ENCODE assay signal across 1 cellular context in the genomic region with DNA sequence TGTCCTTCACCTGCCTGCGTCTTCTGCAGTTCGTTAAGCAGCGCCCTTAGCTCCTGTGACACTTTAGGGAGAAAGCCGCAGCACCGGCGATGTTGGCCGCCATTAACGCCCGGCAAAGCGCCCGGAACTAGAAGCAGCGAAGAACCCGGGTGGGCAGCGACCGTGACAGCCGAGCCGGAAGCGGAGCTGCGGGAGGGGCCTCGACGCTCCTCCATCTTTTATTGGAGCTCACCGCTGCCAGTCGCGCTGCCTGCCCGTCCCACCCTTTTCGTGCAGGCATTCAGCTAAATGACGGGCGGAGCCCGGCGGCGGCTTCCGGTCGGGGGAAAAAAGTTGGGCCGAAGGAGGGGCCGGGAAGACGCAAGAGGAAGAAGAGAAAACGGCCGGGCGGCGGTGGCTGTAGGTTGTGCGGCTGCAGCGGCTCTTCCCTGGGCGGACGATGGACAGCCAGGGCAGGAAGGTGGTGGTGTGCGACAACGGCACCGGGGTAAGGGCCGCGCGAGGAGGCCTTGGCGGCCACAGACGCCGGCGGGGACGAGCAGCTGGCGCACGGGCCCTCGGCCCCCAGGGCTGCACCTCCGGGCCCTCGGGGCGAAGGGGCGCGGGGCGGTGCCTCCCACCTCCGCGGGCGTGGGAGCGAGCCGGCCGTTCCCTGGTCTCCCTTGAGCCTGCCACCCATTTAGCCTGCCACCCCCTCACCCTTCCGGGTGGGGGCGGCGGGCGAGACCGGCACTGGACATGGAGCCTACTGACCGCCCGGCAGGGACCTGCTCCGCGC.
A peak's percentile ranks its signal among the peaks of the same experiment; 100 is the strongest.
TF ChIP-seq lines count a peak whose summit lies in the region.

A gene (plus strand): TSS at position 361 of the 778 bp plus-strand sequence. CDS start 79 bp downstream, at position 440.

TF ChIP-seq in HEK293, 187 proteins besides CTCF, POLR2A, EP300 and RAD21 (continued from another document):
- TF ChIP-seq, protein P1, sequence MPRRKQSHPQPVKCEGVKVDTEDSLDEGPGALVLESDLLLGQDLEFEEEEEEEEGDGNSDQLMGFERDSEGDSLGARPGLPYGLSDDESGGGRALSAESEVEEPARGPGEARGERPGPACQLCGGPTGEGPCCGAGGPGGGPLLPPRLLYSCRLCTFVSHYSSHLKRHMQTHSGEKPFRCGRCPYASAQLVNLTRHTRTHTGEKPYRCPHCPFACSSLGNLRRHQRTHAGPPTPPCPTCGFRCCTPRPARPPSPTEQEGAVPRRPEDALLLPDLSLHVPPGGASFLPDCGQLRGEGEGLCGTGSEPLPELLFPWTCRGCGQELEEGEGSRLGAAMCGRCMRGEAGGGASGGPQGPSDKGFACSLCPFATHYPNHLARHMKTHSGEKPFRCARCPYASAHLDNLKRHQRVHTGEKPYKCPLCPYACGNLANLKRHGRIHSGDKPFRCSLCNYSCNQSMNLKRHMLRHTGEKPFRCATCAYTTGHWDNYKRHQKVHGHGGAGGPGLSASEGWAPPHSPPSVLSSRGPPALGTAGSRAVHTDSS (tag by site-specific recombination; IDR thresholded peaks at IDR 0.05): peak; percentile 65
- TF ChIP-seq ZNF660 (tag by site-specific recombination; IDR thresholded peaks at IDR 0.05): no peak; the same call in 1 of the 2 replicates
- TF ChIP-seq IKZF3 (tag by site-specific recombination; IDR thresholded peaks at IDR 0.05): peak; percentile 39; the same call in 1 of the 2 replicates
- TF ChIP-seq ZNF19 (tag by site-specific recombination; IDR thresholded peaks at IDR 0.05; ENCODE audit: low read depth): no peak
- TF ChIP-seq KLF8 (tag by site-specific recombination; IDR thresholded peaks at IDR 0.05): peak; percentile 74
- TF ChIP-seq ZNF341 (tag by site-specific recombination; IDR thresholded peaks at IDR 0.05; ENCODE audit: low read depth): peak; percentile 89
- TF ChIP-seq, protein P2, sequence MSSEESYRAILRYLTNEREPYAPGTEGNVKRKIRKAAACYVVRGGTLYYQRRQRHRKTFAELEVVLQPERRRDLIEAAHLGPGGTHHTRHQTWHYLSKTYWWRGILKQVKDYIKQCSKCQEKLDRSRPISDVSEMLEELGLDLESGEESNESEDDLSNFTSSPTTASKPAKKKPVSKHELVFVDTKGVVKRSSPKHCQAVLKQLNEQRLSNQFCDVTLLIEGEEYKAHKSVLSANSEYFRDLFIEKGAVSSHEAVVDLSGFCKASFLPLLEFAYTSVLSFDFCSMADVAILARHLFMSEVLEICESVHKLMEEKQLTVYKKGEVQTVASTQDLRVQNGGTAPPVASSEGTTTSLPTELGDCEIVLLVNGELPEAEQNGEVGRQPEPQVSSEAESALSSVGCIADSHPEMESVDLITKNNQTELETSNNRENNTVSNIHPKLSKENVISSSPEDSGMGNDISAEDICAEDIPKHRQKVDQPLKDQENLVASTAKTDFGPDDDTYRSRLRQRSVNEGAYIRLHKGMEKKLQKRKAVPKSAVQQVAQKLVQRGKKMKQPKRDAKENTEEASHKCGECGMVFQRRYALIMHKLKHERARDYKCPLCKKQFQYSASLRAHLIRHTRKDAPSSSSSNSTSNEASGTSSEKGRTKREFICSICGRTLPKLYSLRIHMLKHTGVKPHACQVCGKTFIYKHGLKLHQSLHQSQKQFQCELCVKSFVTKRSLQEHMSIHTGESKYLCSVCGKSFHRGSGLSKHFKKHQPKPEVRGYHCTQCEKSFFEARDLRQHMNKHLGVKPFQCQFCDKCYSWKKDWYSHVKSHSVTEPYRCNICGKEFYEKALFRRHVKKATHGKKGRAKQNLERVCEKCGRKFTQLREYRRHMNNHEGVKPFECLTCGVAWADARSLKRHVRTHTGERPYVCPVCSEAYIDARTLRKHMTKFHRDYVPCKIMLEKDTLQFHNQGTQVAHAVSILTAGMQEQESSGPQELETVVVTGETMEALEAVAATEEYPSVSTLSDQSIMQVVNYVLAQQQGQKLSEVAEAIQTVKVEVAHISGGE (tag by site-specific recombination; conservative IDR thresholded peaks at IDR 0.05; ENCODE audit: low read depth): peak; percentile 93
- TF ChIP-seq KLF1 (tag by site-specific recombination; IDR thresholded peaks at IDR 0.05): peak; percentile 89
- TF ChIP-seq, protein P3, sequence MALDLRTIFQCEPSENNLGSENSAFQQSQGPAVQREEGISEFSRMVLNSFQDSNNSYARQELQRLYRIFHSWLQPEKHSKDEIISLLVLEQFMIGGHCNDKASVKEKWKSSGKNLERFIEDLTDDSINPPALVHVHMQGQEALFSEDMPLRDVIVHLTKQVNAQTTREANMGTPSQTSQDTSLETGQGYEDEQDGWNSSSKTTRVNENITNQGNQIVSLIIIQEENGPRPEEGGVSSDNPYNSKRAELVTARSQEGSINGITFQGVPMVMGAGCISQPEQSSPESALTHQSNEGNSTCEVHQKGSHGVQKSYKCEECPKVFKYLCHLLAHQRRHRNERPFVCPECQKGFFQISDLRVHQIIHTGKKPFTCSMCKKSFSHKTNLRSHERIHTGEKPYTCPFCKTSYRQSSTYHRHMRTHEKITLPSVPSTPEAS (tag by site-specific recombination; IDR thresholded peaks at IDR 0.05): no peak
- no peak for TF ChIP-seq ZNF707 (tag by site-specific recombination; IDR thresholded peaks at IDR 0.05)
- no peak for TF ChIP-seq ZNF548 (tag by site-specific recombination; IDR thresholded peaks at IDR 0.05)
- TF ChIP-seq ZNF366 (tag by site-specific recombination; conservative IDR thresholded peaks at IDR 0.05): peak; percentile 85
- no peak for TF ChIP-seq ZNF626 (tag by site-specific recombination; IDR thresholded peaks at IDR 0.05)
- TF ChIP-seq KLF9 (tag by site-specific recombination; IDR thresholded peaks at IDR 0.05; ENCODE audit: low read depth): peak; percentile 43; the same call in 1 of the 2 replicates
- TF ChIP-seq ZNF433 (tag by site-specific recombination; IDR thresholded peaks at IDR 0.05; ENCODE audit: low read depth): no peak
- no peak for TF ChIP-seq ZNF23 (tag by site-specific recombination; IDR thresholded peaks at IDR 0.05; ENCODE audit: borderline replicate concordance)
- TF ChIP-seq ZSCAN30 (tag by site-specific recombination; IDR thresholded peaks at IDR 0.05): peak; percentile 67; the same call in 1 of the 2 replicates
- TF ChIP-seq, protein P4, sequence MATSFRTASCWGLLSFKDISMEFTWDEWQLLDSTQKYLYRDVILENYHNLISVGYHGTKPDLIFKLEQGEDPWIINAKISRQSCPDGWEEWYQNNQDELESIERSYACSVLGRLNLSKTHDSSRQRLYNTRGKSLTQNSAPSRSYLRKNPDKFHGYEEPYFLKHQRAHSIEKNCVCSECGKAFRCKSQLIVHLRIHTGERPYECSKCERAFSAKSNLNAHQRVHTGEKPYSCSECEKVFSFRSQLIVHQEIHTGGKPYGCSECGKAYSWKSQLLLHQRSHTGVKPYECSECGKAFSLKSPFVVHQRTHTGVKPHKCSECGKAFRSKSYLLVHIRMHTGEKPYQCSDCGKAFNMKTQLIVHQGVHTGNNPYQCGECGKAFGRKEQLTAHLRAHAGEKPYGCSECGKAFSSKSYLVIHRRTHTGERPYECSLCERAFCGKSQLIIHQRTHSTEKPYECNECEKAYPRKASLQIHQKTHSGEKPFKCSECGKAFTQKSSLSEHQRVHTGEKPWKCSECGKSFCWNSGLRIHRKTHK (tag by site-specific recombination; IDR thresholded peaks at IDR 0.05): no peak
- peak; percentile 18; the same call in 1 of the 2 replicates for TF ChIP-seq ZNF76 (tag by site-specific recombination; IDR thresholded peaks at IDR 0.05; ENCODE audit: borderline replicate concordance, low read depth)
- no peak for TF ChIP-seq ZNF585B (tag by site-specific recombination; IDR thresholded peaks at IDR 0.05)
- no peak for TF ChIP-seq OSR2 (tag by site-specific recombination; IDR thresholded peaks at IDR 0.05)
- TF ChIP-seq, protein P5, sequence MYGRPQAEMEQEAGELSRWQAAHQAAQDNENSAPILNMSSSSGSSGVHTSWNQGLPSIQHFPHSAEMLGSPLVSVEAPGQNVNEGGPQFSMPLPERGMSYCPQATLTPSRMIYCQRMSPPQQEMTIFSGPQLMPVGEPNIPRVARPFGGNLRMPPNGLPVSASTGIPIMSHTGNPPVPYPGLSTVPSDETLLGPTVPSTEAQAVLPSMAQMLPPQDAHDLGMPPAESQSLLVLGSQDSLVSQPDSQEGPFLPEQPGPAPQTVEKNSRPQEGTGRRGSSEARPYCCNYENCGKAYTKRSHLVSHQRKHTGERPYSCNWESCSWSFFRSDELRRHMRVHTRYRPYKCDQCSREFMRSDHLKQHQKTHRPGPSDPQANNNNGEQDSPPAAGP (tag by site-specific recombination; IDR thresholded peaks at IDR 0.05): 0 out of 2 replicates have a peak, but pooled peaks have one; percentile 49
- TF ChIP-seq ZNF561 (tag by site-specific recombination; IDR thresholded peaks at IDR 0.05; ENCODE audit: borderline replicate concordance): peak; percentile 59; the same call in 1 of the 2 replicates
- 0 out of 2 replicates have a peak, but pooled peaks have one; percentile 39 for TF ChIP-seq SP7 (tag by site-specific recombination; IDR thresholded peaks at IDR 0.05)
- no peak for TF ChIP-seq OVOL3 (tag by site-specific recombination; IDR thresholded peaks at IDR 0.05)
- no peak for TF ChIP-seq ZNF658 (tag by site-specific recombination; IDR thresholded peaks at IDR 0.05)
- TF ChIP-seq ZNF248 (tag by site-specific recombination; IDR thresholded peaks at IDR 0.05): no peak
- no peak for TF ChIP-seq ZNF654 (tag by site-specific recombination; IDR thresholded peaks at IDR 0.05; ENCODE audit: low read depth)
- TF ChIP-seq ZNF404 (tag by site-specific recombination; IDR thresholded peaks at IDR 0.05): no peak
- TF ChIP-seq, protein P6, sequence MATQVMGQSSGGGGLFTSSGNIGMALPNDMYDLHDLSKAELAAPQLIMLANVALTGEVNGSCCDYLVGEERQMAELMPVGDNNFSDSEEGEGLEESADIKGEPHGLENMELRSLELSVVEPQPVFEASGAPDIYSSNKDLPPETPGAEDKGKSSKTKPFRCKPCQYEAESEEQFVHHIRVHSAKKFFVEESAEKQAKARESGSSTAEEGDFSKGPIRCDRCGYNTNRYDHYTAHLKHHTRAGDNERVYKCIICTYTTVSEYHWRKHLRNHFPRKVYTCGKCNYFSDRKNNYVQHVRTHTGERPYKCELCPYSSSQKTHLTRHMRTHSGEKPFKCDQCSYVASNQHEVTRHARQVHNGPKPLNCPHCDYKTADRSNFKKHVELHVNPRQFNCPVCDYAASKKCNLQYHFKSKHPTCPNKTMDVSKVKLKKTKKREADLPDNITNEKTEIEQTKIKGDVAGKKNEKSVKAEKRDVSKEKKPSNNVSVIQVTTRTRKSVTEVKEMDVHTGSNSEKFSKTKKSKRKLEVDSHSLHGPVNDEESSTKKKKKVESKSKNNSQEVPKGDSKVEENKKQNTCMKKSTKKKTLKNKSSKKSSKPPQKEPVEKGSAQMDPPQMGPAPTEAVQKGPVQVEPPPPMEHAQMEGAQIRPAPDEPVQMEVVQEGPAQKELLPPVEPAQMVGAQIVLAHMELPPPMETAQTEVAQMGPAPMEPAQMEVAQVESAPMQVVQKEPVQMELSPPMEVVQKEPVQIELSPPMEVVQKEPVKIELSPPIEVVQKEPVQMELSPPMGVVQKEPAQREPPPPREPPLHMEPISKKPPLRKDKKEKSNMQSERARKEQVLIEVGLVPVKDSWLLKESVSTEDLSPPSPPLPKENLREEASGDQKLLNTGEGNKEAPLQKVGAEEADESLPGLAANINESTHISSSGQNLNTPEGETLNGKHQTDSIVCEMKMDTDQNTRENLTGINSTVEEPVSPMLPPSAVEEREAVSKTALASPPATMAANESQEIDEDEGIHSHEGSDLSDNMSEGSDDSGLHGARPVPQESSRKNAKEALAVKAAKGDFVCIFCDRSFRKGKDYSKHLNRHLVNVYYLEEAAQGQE (tag by site-specific recombination; IDR thresholded peaks at IDR 0.05): no peak
- no peak; the same call in 1 of the 2 replicates for TF ChIP-seq FEZF1 (tag by site-specific recombination; IDR thresholded peaks at IDR 0.05)
- peak; percentile 78 for TF ChIP-seq YY1 (tag by site-specific recombination; IDR thresholded peaks at IDR 0.05)
